Comparison of ENCODE assay signal across 8 cellular contexts in genomic region chr11:46616551-46617450, GRCh38. TPM values are rescaled to one million over a fixed set of nuclear protein-coding genes. Genes with fewer than 3 reads are reported as not detected.
DNase-seq lines count a peak whose midpoint lies in the region; ATAC-seq and TF ChIP-seq lines count a peak whose summit lies in the region.

HARBI1 (minus strand) TSS chr11:46617227; CDS start chr11:46616237, 990 bp downstream.

- peak within 1 kb of the TSS; percentile 65 to 100 (median 94) for H3K4me3 ChIP-seq in Peyer's patch

- peak within 1 kb of the TSS; percentile 97 for H3K27ac Mint-ChIP-seq in activated T-helper 17 cell treated with anti-CD3 and anti-CD28 coated beads, Interleukin-2, amount 50 U/mL, for 72 hours
- peak within 1 kb of the TSS; percentile 99 to 100 for H3K27ac Mint-ChIP-seq in natural killer cell

- H3K36me3 Mint-ChIP-seq in activated T-helper 17 cell treated with anti-CD3 and anti-CD28 coated beads, Interleukin-2, amount 50 U/mL, for 72 hours (ENCODE audit: low read depth): peaks cover 21% of the 10 kb centered on the region
- no peaks in the 10 kb centered on the region for H3K36me3 Mint-ChIP-seq in natural killer cell

- peak within 1 kb of the TSS; percentile 92 to 99 (median 96) for H3K27ac ChIP-seq in Peyer's patch

- H3K4me1 Mint-ChIP-seq in activated T-helper 17 cell treated with anti-CD3 and anti-CD28 coated beads, Interleukin-2, amount 50 U/mL, for 72 hours: peaks cover 16% of the 10 kb centered on the region
- peaks cover 34 to 44% of the 10 kb centered on the region in 2 donors for H3K4me1 Mint-ChIP-seq in natural killer cell

- no peaks in the 10 kb centered on the region for H3K9me3 Mint-ChIP-seq in activated T-helper 17 cell treated with anti-CD3 and anti-CD28 coated beads, Interleukin-2, amount 50 U/mL, for 72 hours
- H3K9me3 Mint-ChIP-seq in natural killer cell: no peaks in the 10 kb centered on the region

- no peaks in the 10 kb centered on the region for H3K27me3 Mint-ChIP-seq in activated T-helper 17 cell treated with anti-CD3 and anti-CD28 coated beads, Interleukin-2, amount 50 U/mL, for 72 hours
- no peaks in the 10 kb centered on the region for H3K27me3 Mint-ChIP-seq in natural killer cell (ENCODE audit: low read depth in 2 of 2)

- TF ChIP-seq CTCF in Peyer's patch (IDR thresholded peaks at IDR 0.05) (no peak), natural killer cell (IDR thresholded peaks at IDR 0.05) (no peak)

- no peaks in the 10 kb centered on the region for H3K9me3 ChIP-seq in Peyer's patch

- H3K36me3 ChIP-seq in Peyer's patch: peaks cover 0 to 18% (median 0%) of the 10 kb centered on the region in 3 donors

- no peaks in the 10 kb centered on the region for H3K27me3 ChIP-seq in Peyer's patch

- H3K4me1 ChIP-seq in Peyer's patch: peaks cover 0 to 32% (median 4%) of the 10 kb centered on the region in 4 donors

- peak; percentile 68 to 75 for TF ChIP-seq POLR2A in Peyer's patch (IDR thresholded peaks at IDR 0.05)

- ATAC-seq in GM21737 (IDR thresholded peaks at IDR 0.05; ENCODE audit: unreplicated experiment): peak; percentile 93
- ATAC-seq in activated T-helper 17 cell treated with anti-CD3 and anti-CD28 coated beads, Interleukin-2, amount 50 U/mL, for 72 hours (replicated peaks): peak; percentile 97
- peak; percentile 90 to 98 (median 94) for ATAC-seq in natural killer cell

- peak; percentile 90 for DNase-seq in DMS79 treated with DMSO at 0.1 percent for 48 hours (lab: John Stamatoyannopoulos, UW)
- DNase-seq in KG1 (lab: John Stamatoyannopoulos, UW): peak; percentile 88
- DNase-seq in Peyer's patch: peak; percentile 87 to 94 (median 93)
- DNase-seq in fibroblast of peridontal ligament (ENCODE audit: extremely low read depth): peak; percentile 88
- DNase-seq in natural killer cell: peak; percentile 91
- peak; percentile 83 to 99 (median 89) for DNase-seq in stimulated activated naive CD4-positive, alpha-beta T cell (lab: John Stamatoyannopoulos, UW)

- intact Hi-C loops in natural killer cell (cut with micrococcal nuclease): loop anchor here (1.0 to 10.0 kb wide), 5 partner anchors 22 to 698 kb away; partner anchors contain the start of genes AMBRA1 and DGKZ

- peak within 1 kb of the TSS; percentile 85 for H3K4me3 Mint-ChIP-seq in activated T-helper 17 cell treated with anti-CD3 and anti-CD28 coated beads, Interleukin-2, amount 50 U/mL, for 72 hours
- H3K4me3 Mint-ChIP-seq in natural killer cell: peak within 1 kb of the TSS; percentile 99

RNA-seq across cellular contexts. Expression of gene HARBI1, which starts in this region (rescaled TPM):
- total RNA-seq in Peyer's patch (1 to 10 TPM; 3.3 to 4.4 (median 4.1) TPM), natural killer cell (10 to 100 TPM in 2 of 3 donors, 1 to 10 TPM in 1; 9.9 to 16.8 (median 12.7) TPM)
- total RNA-seq in activated T-helper 17 cell treated with anti-CD3 and anti-CD28 coated beads, Interleukin-2, amount 50 U/mL, for 72 hours: 1 to 10 TPM; 2.4 to 4.6 TPM

Comparison
In these comparisons a context has a peak if more than half of its experiments do, and no peak if none do; other contexts are left out.
1. Peak in every context shown above with its lines: DNase-seq, ATAC-seq, H3K4me3 ChIP-seq and H3K27ac ChIP-seq.